Comparison of ENCODE assay signal across 12 cellular contexts in genomic region chr7:76497918-76498582, GRCh38. TPM values are rescaled to one million over a fixed set of nuclear protein-coding genes. Genes with fewer than 3 reads are reported as not detected.
"Had no signal": no experiment of that assay in that cellular context is flagged by ENCODE, and none has a peak within 500 bp of the region (broad histone marks: within the 10 kb centered on the region; RNA-seq: fewer than 3 reads in every experiment).

No MANE protein-coding gene starts in this region.

RNA-seq across cellular contexts. Expression of gene UPK3B, which starts 12.3 kb away (rescaled TPM):
- total RNA-seq: epithelial cell of proximal tubule, frontal cortex had no signal
- polyA plus RNA-seq: endothelial cell of umbilical vein, fibroblast of lung had no signal

RNA-seq across cellular contexts. Expression of gene SPDYE16, which starts 45.0 kb away (rescaled TPM):
- total RNA-seq: chondrocyte, colonic mucosa, dermis blood vessel endothelial cell, epithelial cell of proximal tubule, esophagus mucosa, esophagus squamous epithelium, fibroblast of villous mesenchyme, foreskin keratinocyte, glomerular endothelial cell had no signal
- polyA plus RNA-seq: fibroblast of lung, foreskin keratinocyte had no signal
